Comparison of ENCODE assay signal across 11 cellular contexts in the genomic region with DNA sequence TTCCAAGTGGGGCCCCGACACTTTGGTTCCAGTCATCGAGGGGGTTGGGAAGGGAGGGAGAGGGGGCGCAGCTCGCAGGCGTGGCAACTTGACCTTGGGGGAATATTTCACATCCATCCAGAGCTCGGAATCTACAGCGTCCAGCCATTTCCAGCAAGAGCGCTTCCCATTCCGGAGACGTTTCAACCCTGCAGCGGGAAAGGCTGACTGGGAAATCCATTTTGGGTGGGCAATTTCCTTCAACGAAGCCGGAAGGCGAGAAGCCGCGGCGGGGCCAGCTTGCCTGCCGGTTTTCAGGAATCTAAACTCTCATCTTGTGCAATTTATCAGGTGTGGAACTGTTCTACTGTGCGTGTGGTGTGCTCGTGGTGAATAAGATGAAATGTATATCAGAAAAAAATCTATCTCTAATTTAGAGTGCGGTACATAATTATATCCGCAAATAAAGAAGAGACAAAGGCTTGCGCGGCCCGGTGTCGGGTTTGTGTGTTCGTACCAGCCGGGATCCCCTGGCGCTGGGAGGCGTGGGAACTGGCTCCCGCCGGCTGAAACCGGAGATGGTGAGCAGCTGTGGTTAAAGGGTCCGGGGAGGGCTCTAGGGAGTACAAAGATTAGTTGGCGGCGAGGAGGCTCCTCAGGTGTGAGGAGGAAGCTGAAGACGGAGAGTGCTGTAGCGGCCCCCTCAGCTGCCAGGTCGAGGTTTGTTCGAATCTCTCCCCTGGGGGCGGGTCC. TPM values are rescaled to one million over a fixed set of nuclear protein-coding genes. Genes with fewer than 3 reads are reported as not detected.
DNase-seq lines count a peak whose midpoint lies in the region; ATAC-seq, FAIRE-seq and TF ChIP-seq lines count a peak whose summit lies in the region.
"Had no signal": no experiment of that assay in that cellular context is flagged by ENCODE, and none has a peak within 500 bp of the region (broad histone marks: within the 10 kb centered on the region; RNA-seq: fewer than 3 reads in every experiment).

No MANE protein-coding gene starts in this region.

- H3K36me3 ChIP-seq in HepG2 (replicated peaks in 1 of 2; ENCODE audit: control insufficient read depth in 1 of 2, insufficient read depth in 2 of 2, low read length in 2 of 2) (no peaks in the 10 kb centered on the region), right lobe of liver (no peaks in the 10 kb centered on the region), endothelial cell of umbilical vein (ENCODE audit: control insufficient read depth in 2 of 2, extremely low read depth in 1 of 2, insufficient read depth in 2 of 2, low read length in 2 of 2) (no peaks in the 10 kb centered on the region)

- CTCF ChIA-PET in HepG2 (lab: Yijun Ruan, JAX; ENCODE audit: low intra/inter-chr PET ratio, low total read pairs) (no interaction called here), endothelial cell of umbilical vein (lab: Charles Lee) (interaction anchor here (1.2 to 1.9 kb wide), 4 partner anchors 10 to 80 kb away, joined by 3 to 7 read pairs (median 5); no protein-coding TSS in a partner anchor)

- FAIRE-seq in HepG2 (lab: Jason Lieb, UNC) (no peak), endothelial cell of umbilical vein (lab: Jason Lieb, UNC) (no peak)

- TF ChIP-seq CTCF in HepG2 (CRISPR knock-in tag; IDR thresholded peaks at IDR 0.05) (no peak), right lobe of liver (IDR thresholded peaks at IDR 0.05) (no peak), endothelial cell of umbilical vein (IDR thresholded peaks at IDR 0.05; ENCODE audit: extremely low read depth in 1 of 2, insufficient read depth in 1 of 2, low read depth in 1 of 2, low read length in 2 of 2) (no peak)

- DNase-seq in HepG2 (ENCODE audit: low spot score): no peak
- DNase-seq in right lobe of liver: no peak
- peak; percentile 76 for DNase-seq in NCI-H748 (lab: John Stamatoyannopoulos, UW; ENCODE audit: unreplicated experiment)
- no peak for DNase-seq in endothelial cell of umbilical vein (ENCODE audit: low read depth, low spot score)
- no peak for DNase-seq in NCI-H446 treated with DMSO at 0.1 percent for 48 hours (lab: John Stamatoyannopoulos, UW)
- no peak for DNase-seq in activated effector memory CD4-positive, alpha-beta T cell treated with anti-CD3 and anti-CD28 coated beads, Interleukin-2, amount 50 U/mL, for 16 hours
- DNase-seq in hepatic stellate cell (ENCODE audit: low spot score): no peak
- DNase-seq: NCI-H1694 treated with DMSO at 0.1 percent for 48 hours had no signal

- no peaks in the 10 kb centered on the region for H3K9me1 ChIP-seq in endothelial cell of umbilical vein (replicated peaks; ENCODE audit: control insufficient read depth, extremely low read depth, insufficient read depth, low read length)

- no peak overlapping the region for H3K9ac ChIP-seq in HepG2 (ENCODE audit: insufficient read depth, low read depth, low read length)
- H3K9ac ChIP-seq in endothelial cell of umbilical vein (replicated peaks; ENCODE audit: extremely low read depth, insufficient read depth, low read length): no peak overlapping the region

- peaks cover 41 to 89% of the 10 kb centered on the region in 2 experiments for H3K27me3 ChIP-seq in HepG2 (ENCODE audit: control insufficient read depth in 1 of 2, insufficient read depth in 2 of 2, low read length in 2 of 2)
- peaks cover 11 to 56% of the 10 kb centered on the region in 2 donors for H3K27me3 ChIP-seq in right lobe of liver
- H3K27me3 ChIP-seq in endothelial cell of umbilical vein (ENCODE audit: control insufficient read depth in 2 of 2, insufficient read depth in 2 of 2, low read length in 2 of 2): peaks cover 75 to 87% of the 10 kb centered on the region in 2 experiments

- no peak for TF ChIP-seq RAD21 in HepG2 (CRISPR knock-in tag; IDR thresholded peaks at IDR 0.05)

- POLR2A ChIA-PET in HepG2 (lab: Yijun Ruan, JAX): no interaction called here
- POLR2A ChIA-PET in endothelial cell of umbilical vein (lab: Charles Lee): no interaction called here

- H3K4me2 ChIP-seq in HepG2 (ENCODE audit: low read depth, low read length) (no peak overlapping the region), endothelial cell of umbilical vein (ENCODE audit: insufficient read depth, low read length) (no peak overlapping the region)

- TF ChIP-seq POLR2A in HepG2 (IDR thresholded peaks at IDR 0.05; ENCODE audit: insufficient read depth in 1 of 2, low read depth in 2 of 2, low read length in 2 of 2) (no peak), right lobe of liver (IDR thresholded peaks at IDR 0.05) (no peak), endothelial cell of umbilical vein (IDR thresholded peaks at IDR 0.05; ENCODE audit: low read depth, low read length) (no peak)

- intact Hi-C loops in HepG2 (cut with micrococcal nuclease; ENCODE audit: unreplicated experiment): loop anchor here (5.0 kb wide), 1 partner anchor 163 kb away; no protein-coding TSS in a partner anchor
- intact Hi-C loops in right lobe of liver (cut with DNase I): no loop called here
- intact Hi-C loops in endothelial cell of umbilical vein (cut with micrococcal nuclease): loop anchor here (2.0 kb wide), 1 partner anchor 98 kb away; no protein-coding TSS in a partner anchor

- H3K79me2 ChIP-seq in HepG2 (ENCODE audit: insufficient read depth, low read length): no peaks in the 10 kb centered on the region
- no peaks in the 10 kb centered on the region for H3K79me2 ChIP-seq in endothelial cell of umbilical vein (ENCODE audit: control insufficient read depth, insufficient read depth, low read length)

- 21% methylated on average over 41 of the region's 41 CpGs for whole genome bisulfite sequencing in HepG2 (ENCODE audit: low lambda C conversion rate)
- WGBS in right lobe of liver (ENCODE audit: insufficient coverage, low coverage, low lambda C conversion rate, missing lambda C conversion rate): 2% methylated on average over 33 of the region's 41 CpGs

- H4K20me1 ChIP-seq in HepG2 (ENCODE audit: insufficient read depth, low read length): peaks cover 5% of the 10 kb centered on the region; the same call in 1 of the 2 replicates
- no peaks in the 10 kb centered on the region for H4K20me1 ChIP-seq in endothelial cell of umbilical vein (replicated peaks; ENCODE audit: control insufficient read depth, extremely low read depth, insufficient read depth, low read length)

- TF ChIP-seq EP300 in HepG2 (IDR thresholded peaks at IDR 0.05; ENCODE audit: low read depth in 2 of 2, low read length in 2 of 2): no peak
- TF ChIP-seq EP300 in HepG2 (CRISPR knock-in tag; IDR thresholded peaks at IDR 0.05; ENCODE audit: borderline replicate concordance): no peak

- H3K4me3 ChIP-seq in HepG2 (replicated peaks in 1 of 3; ENCODE audit: insufficient read depth in 1 of 3, low read depth in 2 of 3, low read length in 3 of 3) (no peak overlapping the region), right lobe of liver (no peak overlapping the region), endothelial cell of umbilical vein (replicated peaks in 1 of 3; ENCODE audit: insufficient read depth in 1 of 3, low read depth in 1 of 3, low read length in 3 of 3) (no peak overlapping the region)

- dilution Hi-C loops in endothelial cell of umbilical vein (cut with MboI; ENCODE audit: extremely low pct_ligation_motif_present, low sequenced_read_pairs): no loop called here

- H2AFZ ChIP-seq in HepG2 (ENCODE audit: low read length) (no peak overlapping the region), endothelial cell of umbilical vein (ENCODE audit: low read depth, low read length) (no peak overlapping the region)

- no peaks in the 10 kb centered on the region for H3K9me3 ChIP-seq in HepG2 (ENCODE audit: low read length)
- no peaks in the 10 kb centered on the region for H3K9me3 ChIP-seq in right lobe of liver
- no peaks in the 10 kb centered on the region for H3K9me3 ChIP-seq in endothelial cell of umbilical vein (replicated peaks; ENCODE audit: control insufficient read depth, insufficient read depth, low read length)

- in situ Hi-C loops in HepG2 (cut with HindIII; ENCODE audit: extremely low pct_ligation_motif_present, low pct_unique_long_range_greater_than_20kb): loop anchor here (25.0 kb wide), 1 partner anchor 292 kb away; a partner anchor contains a TSS

- BruUV-seq in HepG2 (replicated peaks; lab: Mats Ljungman, UMichigan): no TSS peak
- no TSS peak for BruUV-seq in endothelial cell of umbilical vein (replicated peaks; lab: Mats Ljungman, UMichigan)

- H3K27ac ChIP-seq in HepG2 (ENCODE audit: extremely low read length, insufficient read depth, low read length): no peak overlapping the region
- no peak overlapping the region for H3K27ac ChIP-seq in right lobe of liver
- no peak overlapping the region for H3K27ac ChIP-seq in endothelial cell of umbilical vein (ENCODE audit: insufficient read depth, low read depth, low read length)

- no peak for ATAC-seq in HepG2
- no peak for ATAC-seq in right lobe of liver
- ATAC-seq in GM18517 (IDR thresholded peaks at IDR 0.05; ENCODE audit: unreplicated experiment): no peak

- peaks cover 15% of the 10 kb centered on the region for H3K4me1 ChIP-seq in HepG2 (ENCODE audit: insufficient read depth, low read length)
- peaks cover 0 to 10% (median 0%) of the 10 kb centered on the region in 4 donors for H3K4me1 ChIP-seq in right lobe of liver
- peaks cover 6% of the 10 kb centered on the region for H3K4me1 ChIP-seq in endothelial cell of umbilical vein (ENCODE audit: control insufficient read depth, extremely low read depth, insufficient read depth, low read length)

RNA-seq across cellular contexts. Expression of a gene that starts 4.8 kb away (rescaled TPM):
- total RNA-seq in HepG2 (2016; rRNA removed; fragmentation: Illumina TruSeq; extraction: Trizol): not detected in 2 replicates
- not detected in 2 replicates for total RNA-seq in HepG2 (2016; cell fraction: cytosol; rRNA removed; fragmentation: Illumina TruSeq; extraction: Trizol; ENCODE audit: low read depth)
- total RNA-seq in HepG2 (2016; cell fraction: insoluble cytoplasmic fraction; rRNA removed; fragmentation: Illumina TruSeq; extraction: Trizol): not detected in 2 replicates
- total RNA-seq in HepG2 (2016; cell fraction: membrane; rRNA removed; fragmentation: Illumina TruSeq; extraction: Trizol): not detected in 2 replicates
- not detected in 2 replicates for total RNA-seq in HepG2 (2016; cell fraction: nucleus; rRNA removed; fragmentation: Illumina TruSeq; extraction: Trizol)
- polyA plus RNA-seq in HepG2 (2011; rRNA removed): not detected in 2 replicates
- polyA plus RNA-seq in HepG2 (2011; cell fraction: cytosol; rRNA removed): not detected in 2 replicates
- polyA plus RNA-seq in HepG2 (2011; cell fraction: nucleus; rRNA removed): not detected in 2 replicates
- not detected in 2 replicates for polyA plus RNA-seq in HepG2 (2012)
- not detected in 2 replicates for polyA plus RNA-seq in HepG2 (2016; cell fraction: cytosol; fragmentation: Illumina TruSeq; extraction: Trizol; ENCODE audit: low read depth)
- polyA plus RNA-seq in HepG2 (2016; cell fraction: insoluble cytoplasmic fraction; fragmentation: Illumina TruSeq; extraction: Trizol; ENCODE audit: low read depth): not detected in 2 replicates
- not detected in 2 replicates for polyA plus RNA-seq in HepG2 (2016; cell fraction: membrane; fragmentation: Illumina TruSeq; extraction: Trizol; ENCODE audit: low read depth)
- not detected in 2 replicates for polyA plus RNA-seq in HepG2 (2016; cell fraction: nucleus; fragmentation: Illumina TruSeq; extraction: Trizol; ENCODE audit: insufficient read depth, low read depth)
- polyA minus RNA-seq in HepG2 (2011; rRNA and poly(A)+ RNA removed; ENCODE audit: low replicate concordance): not detected in 2 replicates
- polyA minus RNA-seq in HepG2 (2011; cell fraction: cytosol; rRNA and poly(A)+ RNA removed): not detected in 2 replicates
- not detected in 2 replicates for polyA minus RNA-seq in HepG2 (2011; cell fraction: nucleus; rRNA and poly(A)+ RNA removed)
- not detected for total RNA-seq in right lobe of liver
- not detected in 2 replicates for total RNA-seq in endothelial cell of umbilical vein
- polyA plus RNA-seq in endothelial cell of umbilical vein: 0.04 TPM in 1 of 2 replicates, not detected in the other
- not detected in 2 replicates for polyA plus RNA-seq in endothelial cell of umbilical vein (2011; cell fraction: cytosol; rRNA removed)
- not detected in 2 replicates for polyA plus RNA-seq in endothelial cell of umbilical vein (2011; cell fraction: nucleus; rRNA removed)
- polyA plus RNA-seq in endothelial cell of umbilical vein (2012): not detected in 2 replicates
- not detected in 2 replicates for polyA minus RNA-seq in endothelial cell of umbilical vein
- not detected for polyA minus RNA-seq in endothelial cell of umbilical vein (2011; cell fraction: cytosol; rRNA and poly(A)+ RNA removed)
- polyA minus RNA-seq in endothelial cell of umbilical vein (2011; cell fraction: nucleus; rRNA and poly(A)+ RNA removed): not detected in 2 replicates
- total RNA-seq: chondrocyte, pulmonary artery endothelial cell had no signal

RNA-seq across cellular contexts. Expression of a gene that starts 19.2 kb away (rescaled TPM):
- total RNA-seq in HepG2 (2016; rRNA removed; fragmentation: Illumina TruSeq; extraction: Trizol) (20.5 and 22.0 TPM in 2 replicates), right lobe of liver (1 to 10 TPM; 3.0 to 5.6 (median 3.7) TPM), endothelial cell of umbilical vein (9.7 and 11.3 TPM in 2 replicates)
- 1.4 and 2.3 TPM in 2 replicates for total RNA-seq in HepG2 (2016; cell fraction: cytosol; rRNA removed; fragmentation: Illumina TruSeq; extraction: Trizol; ENCODE audit: low read depth)
- total RNA-seq in HepG2 (2016; cell fraction: insoluble cytoplasmic fraction; rRNA removed; fragmentation: Illumina TruSeq; extraction: Trizol): 20.8 and 23.2 TPM in 2 replicates
- total RNA-seq in HepG2 (2016; cell fraction: membrane; rRNA removed; fragmentation: Illumina TruSeq; extraction: Trizol): 4.9 and 5.2 TPM in 2 replicates
- total RNA-seq in HepG2 (2016; cell fraction: nucleus; rRNA removed; fragmentation: Illumina TruSeq; extraction: Trizol): 19.7 and 20.2 TPM in 2 replicates
- polyA plus RNA-seq in HepG2 (2011; rRNA removed) (19.5 and 21.2 TPM in 2 replicates), endothelial cell of umbilical vein (8.8 and 8.9 TPM in 2 replicates)
- polyA plus RNA-seq in HepG2 (2011; cell fraction: cytosol; rRNA removed): 10.3 and 11.2 TPM in 2 replicates
- 59.7 and 75.5 TPM in 2 replicates for polyA plus RNA-seq in HepG2 (2011; cell fraction: nucleus; rRNA removed)
- polyA plus RNA-seq in HepG2 (2012): 11.5 and 13.6 TPM in 2 replicates
- polyA plus RNA-seq in HepG2 (2016; cell fraction: cytosol; fragmentation: Illumina TruSeq; extraction: Trizol; ENCODE audit: low read depth): 0.74 and 1.3 TPM in 2 replicates
- 17.2 and 18.6 TPM in 2 replicates for polyA plus RNA-seq in HepG2 (2016; cell fraction: insoluble cytoplasmic fraction; fragmentation: Illumina TruSeq; extraction: Trizol; ENCODE audit: low read depth)
- 2.2 and 2.4 TPM in 2 replicates for polyA plus RNA-seq in HepG2 (2016; cell fraction: membrane; fragmentation: Illumina TruSeq; extraction: Trizol; ENCODE audit: low read depth)
- polyA plus RNA-seq in HepG2 (2016; cell fraction: nucleus; fragmentation: Illumina TruSeq; extraction: Trizol; ENCODE audit: insufficient read depth, low read depth): 28.1 and 28.5 TPM in 2 replicates
- 14.3 and 18.0 TPM in 2 replicates for polyA minus RNA-seq in HepG2 (2011; rRNA and poly(A)+ RNA removed; ENCODE audit: low replicate concordance)
- 6.7 and 7.3 TPM in 2 replicates for polyA minus RNA-seq in HepG2 (2011; cell fraction: cytosol; rRNA and poly(A)+ RNA removed)
- 25.9 and 33.6 TPM in 2 replicates for polyA minus RNA-seq in HepG2 (2011; cell fraction: nucleus; rRNA and poly(A)+ RNA removed)
- polyA plus RNA-seq in endothelial cell of umbilical vein (2011; cell fraction: cytosol; rRNA removed): 8.8 and 9.3 TPM in 2 replicates
- 26.9 and 28.0 TPM in 2 replicates for polyA plus RNA-seq in endothelial cell of umbilical vein (2011; cell fraction: nucleus; rRNA removed)
- polyA plus RNA-seq in endothelial cell of umbilical vein (2012): 7.5 and 8.5 TPM in 2 replicates
- 8.0 and 8.5 TPM in 2 replicates for polyA minus RNA-seq in endothelial cell of umbilical vein
- polyA minus RNA-seq in endothelial cell of umbilical vein (2011; cell fraction: cytosol; rRNA and poly(A)+ RNA removed): 9.7 TPM
- 5.6 and 6.9 TPM in 2 replicates for polyA minus RNA-seq in endothelial cell of umbilical vein (2011; cell fraction: nucleus; rRNA and poly(A)+ RNA removed)

Comparison
In these comparisons a context has a peak if more than half of its experiments do, and no peak if none do; other contexts are left out.
1. intact Hi-C loops: an anchor here in HepG2 (5.0 kb wide) and endothelial cell of umbilical vein (2.0 kb wide); none called in right lobe of liver.